In genomic region chr15:78872972-78873795, GRCh38 we compare ENCODE assay signal across 1 cellular context.
A peak's percentile ranks its signal among the peaks of the same experiment; 100 is the strongest.
TF ChIP-seq lines count a peak whose summit lies in the region.

No MANE protein-coding gene starts in this region.

TF ChIP-seq in HepG2, 621 proteins besides CTCF, POLR2A, EP300 and RAD21 (continued from another document and continues in another):
- no peak for TF ChIP-seq RFXAP (CRISPR knock-in tag; IDR thresholded peaks at IDR 0.05; ENCODE audit: borderline replicate concordance)
- no peak for TF ChIP-seq E2F2 (CRISPR knock-in tag; IDR thresholded peaks at IDR 0.05; ENCODE audit: borderline replicate concordance)
- no peak for TF ChIP-seq ZNF235 (CRISPR knock-in tag; IDR thresholded peaks at IDR 0.05; ENCODE audit: borderline replicate concordance)
- TF ChIP-seq ZNF451 (CRISPR knock-in tag; IDR thresholded peaks at IDR 0.05), result no peak
- TF ChIP-seq POLR2G (IDR thresholded peaks at IDR 0.05; ENCODE audit: low read depth, low read length), result peak; percentile 73
- peak; percentile 8; the same call in 1 of the 2 replicates for TF ChIP-seq SP2 (CRISPR knock-in tag; IDR thresholded peaks at IDR 0.05)
- TF ChIP-seq ZNF574 (CRISPR knock-in tag; IDR thresholded peaks at IDR 0.05), result peak; percentile 86
- peak; percentile 27; the same call in 1 of the 2 replicates for TF ChIP-seq MXD3 (CRISPR knock-in tag; IDR thresholded peaks at IDR 0.05)
- no peak; the same call in 1 of the 2 replicates for TF ChIP-seq ZNF296 (CRISPR knock-in tag; conservative IDR thresholded peaks at IDR 0.05)
- no peak for TF ChIP-seq PHB2 (IDR thresholded peaks at IDR 0.05; ENCODE audit: partially characterized antibody)
- no peak for TF ChIP-seq MAFF (IDR thresholded peaks at IDR 0.05; ENCODE audit: low read depth, low read length)
- TF ChIP-seq ZNF317 (CRISPR knock-in tag; IDR thresholded peaks at IDR 0.05), result no peak
- peak; percentile 100 for TF ChIP-seq HOXA3 (CRISPR knock-in tag; IDR thresholded peaks at IDR 0.05)
- TF ChIP-seq ZNF446 (CRISPR knock-in tag; IDR thresholded peaks at IDR 0.05), result no peak
- peak; percentile 57; the same call in 1 of the 2 replicates for TF ChIP-seq HMGXB3 (CRISPR knock-in tag; IDR thresholded peaks at IDR 0.05; ENCODE audit: borderline replicate concordance)
- TF ChIP-seq MTERF4 (CRISPR knock-in tag; IDR thresholded peaks at IDR 0.05), result no peak
- no peak for TF ChIP-seq ISX (CRISPR knock-in tag; conservative IDR thresholded peaks at IDR 0.05)
- no peak for TF ChIP-seq TGIF2 (CRISPR knock-in tag; IDR thresholded peaks at IDR 0.05)
- no peak; the same call in 1 of the 2 replicates for TF ChIP-seq POGK (CRISPR knock-in tag; conservative IDR thresholded peaks at IDR 0.05)
- TF ChIP-seq KDM3A (CRISPR knock-in tag; IDR thresholded peaks at IDR 0.05; ENCODE audit: low read depth), result peak; percentile 92; the same call in 1 of the 2 replicates
- TF ChIP-seq ZNF512B (CRISPR knock-in tag; IDR thresholded peaks at IDR 0.05; ENCODE audit: borderline replicate concordance), result no peak
- no peak for TF ChIP-seq IKZF1 (IDR thresholded peaks at IDR 0.05)
- TF ChIP-seq TARDBP (CRISPR knock-in tag; IDR thresholded peaks at IDR 0.05), result no peak
- no peak for TF ChIP-seq GABPA (IDR thresholded peaks at IDR 0.05; ENCODE audit: low read depth, low read length)
- TF ChIP-seq GABPA (CRISPR knock-in tag; IDR thresholded peaks at IDR 0.05; ENCODE audit: low read depth), result no peak; the same call in 1 of the 2 replicates
- TF ChIP-seq ZMAT5 (CRISPR knock-in tag; IDR thresholded peaks at IDR 0.05; ENCODE audit: borderline replicate concordance, low read depth), result no peak
- no peak; the same call in 1 of the 2 replicates for TF ChIP-seq ZBTB3 (CRISPR knock-in tag; IDR thresholded peaks at IDR 0.05; ENCODE audit: borderline replicate concordance, low read depth)
- TF ChIP-seq NFKBIZ (CRISPR knock-in tag; IDR thresholded peaks at IDR 0.05), result peak; percentile 46
- 0 out of 2 replicates have a peak, but pooled peaks have one; percentile 12 for TF ChIP-seq ZMYM4 (CRISPR knock-in tag; IDR thresholded peaks at IDR 0.05)
- TF ChIP-seq DMAP1 (CRISPR knock-in tag; IDR thresholded peaks at IDR 0.05), result peak; percentile 82; the same call in 1 of the 2 replicates
- TF ChIP-seq NCOA5 (CRISPR knock-in tag; IDR thresholded peaks at IDR 0.05), result no peak
- TF ChIP-seq HDAC6 (IDR thresholded peaks at IDR 0.05; ENCODE audit: low read depth, low read length), result no peak
- TF ChIP-seq MBNL3 (CRISPR knock-in tag; conservative IDR thresholded peaks at IDR 0.05), result no peak
- TF ChIP-seq LBX2 (CRISPR knock-in tag; IDR thresholded peaks at IDR 0.05; ENCODE audit: borderline replicate concordance), result no peak
- no peak for TF ChIP-seq ZNF792 (CRISPR knock-in tag; IDR thresholded peaks at IDR 0.05)
- no peak for TF ChIP-seq ZNF780A (CRISPR knock-in tag; IDR thresholded peaks at IDR 0.05)
- TF ChIP-seq ZC3H13 (CRISPR knock-in tag; IDR thresholded peaks at IDR 0.05), result peak; percentile 74; the same call in 1 of the 2 replicates
- TF ChIP-seq CBX5 (CRISPR knock-in tag; IDR thresholded peaks at IDR 0.05; ENCODE audit: borderline replicate concordance), result no peak
- TF ChIP-seq PRDM15 (CRISPR knock-in tag; IDR thresholded peaks at IDR 0.05), result no peak
